In genomic region chr5:154446183-154447073, GRCh38 we compare ENCODE assay signal across 1 cellular context.
TF ChIP-seq lines count a peak whose summit lies in the region.

No MANE protein-coding gene starts in this region.

TF ChIP-seq in H1, 55 proteins besides CTCF, POLR2A, EP300 and RAD21 (continued from another document):
- 0 out of 4 replicates have a peak, but pooled peaks of 1 of the 2 experiments have one; percentile 48 for TF ChIP-seq SIN3A (conservative IDR thresholded peaks at IDR 0.05 in 1 of 2, IDR thresholded peaks at IDR 0.05 in 1 of 2; ENCODE audit: low read depth in 1 of 2, low read length in 2 of 2)
- no peak for TF ChIP-seq SP1 (IDR thresholded peaks at IDR 0.05; ENCODE audit: low read depth, low read length)
- no peak for TF ChIP-seq SP4 (IDR thresholded peaks at IDR 0.05; ENCODE audit: low read length)
- TF ChIP-seq KDM4A (IDR thresholded peaks at IDR 0.05; ENCODE audit: low read depth, low read length, severe bottlenecking) = peak; percentile 67
- TF ChIP-seq PHF8 (conservative IDR thresholded peaks at IDR 0.05; ENCODE audit: low read depth, low read length) = peak; percentile 4; the same call in 1 of the 2 replicates
- TF ChIP-seq ASH2L (IDR thresholded peaks at IDR 0.05; ENCODE audit: low read length) = peak; percentile 85
